12 cellular contexts compared by ENCODE assay signal in the genomic region with DNA sequence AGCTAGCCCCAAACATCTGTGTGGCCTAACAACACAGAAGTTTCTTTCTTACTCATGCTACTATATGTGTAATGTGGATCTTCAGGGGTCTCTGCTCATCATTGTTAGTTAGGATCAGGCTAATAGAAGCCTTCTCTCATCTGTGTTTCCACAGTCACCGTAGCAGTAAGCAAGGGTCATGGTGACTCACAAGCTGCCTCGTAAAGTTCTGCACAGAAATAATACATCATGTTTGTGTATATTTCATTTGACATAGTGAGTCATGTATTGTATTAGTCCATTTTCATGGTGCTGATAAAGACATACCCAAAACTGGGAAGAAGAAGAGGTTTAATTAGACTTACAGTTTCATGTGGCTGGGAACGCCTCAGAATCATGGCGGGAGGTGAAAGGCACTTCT. TPM values are rescaled to one million over a fixed set of nuclear protein-coding genes. Genes with fewer than 3 reads are reported as not detected.
DNase-seq lines count a peak whose midpoint lies in the region; ATAC-seq and TF ChIP-seq lines count a peak whose summit lies in the region.
"Had no signal": no experiment of that assay in that cellular context is flagged by ENCODE, and none has a peak within 500 bp of the region (broad histone marks: within the 10 kb centered on the region; RNA-seq: fewer than 3 reads in every experiment).

No MANE protein-coding gene starts in this region.

- H2BK120ac ChIP-seq in mesenchymal stem cell (ENCODE audit: low read depth, low read length): no peak overlapping the region

- H4K8ac ChIP-seq in mesenchymal stem cell (ENCODE audit: low read length): no peak overlapping the region

- no peaks in the 10 kb centered on the region for H3K9me3 ChIP-seq in mesenchymal stem cell (ENCODE audit: control insufficient read depth, low read length)
- H3K9me3 ChIP-seq: transverse colon had no signal

- H3K4me3 ChIP-seq in BJ (ENCODE audit: low read depth, low read length): no peak overlapping the region
- H3K4me3 ChIP-seq in cardiac fibroblast (replicated peaks in 1 of 2; ENCODE audit: low read depth in 2 of 2, low read length in 2 of 2): no peak overlapping the region
- H3K4me3 ChIP-seq in mesenchymal stem cell (ENCODE audit: insufficient read depth in 1 of 2, low read depth in 1 of 2, low read length in 2 of 2): no peak overlapping the region
- H3K4me3 ChIP-seq: transverse colon had no signal

- H3K4me1 ChIP-seq in mesenchymal stem cell (ENCODE audit: control insufficient read depth, insufficient read depth, low read depth, low read length): no peaks in the 10 kb centered on the region

- no peak overlapping the region for H3K4me2 ChIP-seq in mesenchymal stem cell (ENCODE audit: low read length, poor library complexity, severe bottlenecking)

- no peak overlapping the region for H2BK12ac ChIP-seq in mesenchymal stem cell (ENCODE audit: low read length in 2 of 2)

- H4K91ac ChIP-seq in mesenchymal stem cell (ENCODE audit: low read length): no peak overlapping the region

- H3K27me3 ChIP-seq in BJ (ENCODE audit: control insufficient read depth, insufficient read depth, low read length) (no peaks in the 10 kb centered on the region), mesenchymal stem cell (ENCODE audit: control insufficient read depth in 1 of 2, insufficient read depth in 1 of 2, low read length in 2 of 2) (no peaks in the 10 kb centered on the region)
- H3K27me3 ChIP-seq: transverse colon had no signal

- H3K23ac ChIP-seq in mesenchymal stem cell (ENCODE audit: low read length in 2 of 2): no peak overlapping the region

- DNase-seq in BJ (ENCODE audit: low read depth) (peak; percentile 66), LHCN-M2 (ENCODE audit: low read depth) (peak; percentile 79), cardiac fibroblast (ENCODE audit: low read depth in 2 of 2) (peak; percentile 34 to 68), mesenchymal stem cell (peak; percentile 93), NCI-H2107 treated with DMSO at 0.1 percent for 48 hours (lab: John Stamatoyannopoulos, UW; ENCODE audit: unreplicated experiment) (no peak), DMS 273 (lab: John Stamatoyannopoulos, UW; ENCODE audit: unreplicated experiment) (no peak), NCI-H1694 treated with DMSO at 0.1 percent for 48 hours (lab: John Stamatoyannopoulos, UW) (no peak)
- DNase-seq: activated CD8-positive, alpha-beta memory T cell treated with anti-CD3 and anti-CD28 coated beads, Interleukin-2, amount 10 ng/mL, durations not matched to agents 7 days and 5 days; stimulated activated CD4-positive, alpha-beta T cell treated with anti-CD3 and anti-CD28 coated beads, Interleukin-1b, Interleukin-23, amount 100 ng/mL, for 48 hours; transverse colon had no signal

- no peak overlapping the region for H3K9ac ChIP-seq in mesenchymal stem cell (ENCODE audit: low read length)

- no peak overlapping the region for H2BK5ac ChIP-seq in mesenchymal stem cell (ENCODE audit: low read depth, low read length, poor library complexity, severe bottlenecking)

- no peaks in the 10 kb centered on the region for H3K36me3 ChIP-seq in BJ (ENCODE audit: control insufficient read depth, insufficient read depth, low read length)
- H3K36me3 ChIP-seq in mesenchymal stem cell (ENCODE audit: control insufficient read depth in 1 of 2, insufficient read depth in 2 of 2, low read depth in 1 of 2, low read length in 2 of 2): no peaks in the 10 kb centered on the region
- H3K36me3 ChIP-seq: transverse colon had no signal

- TF ChIP-seq CTCF in BJ (IDR thresholded peaks at IDR 0.05; ENCODE audit: insufficient read depth, low read depth, low read length) (no peak), cardiac fibroblast (IDR thresholded peaks at IDR 0.05; ENCODE audit: low read depth, low read length) (no peak)

- POLR2A ChIA-PET in BJ (lab: Charles Lee): no interaction called here

- no peak for ATAC-seq in HG03521 (IDR thresholded peaks at IDR 0.05; ENCODE audit: unreplicated experiment)
- ATAC-seq: activated CD8-positive, alpha-beta memory T cell treated with anti-CD3 and anti-CD28 coated beads, Interleukin-2, amount 10 ng/mL, durations not matched to agents 7 days and 5 days had no signal

- H3K27ac ChIP-seq in mesenchymal stem cell (ENCODE audit: low read length, poor library complexity, severe bottlenecking): no peak overlapping the region
- H3K27ac ChIP-seq: C4-2B, transverse colon had no signal

- H3K4ac ChIP-seq in mesenchymal stem cell (ENCODE audit: low read depth in 1 of 2, low read length in 2 of 2): no peak overlapping the region

- 24% methylated on average over 3 of the region's 4 CpGs for WGBS in mesenchymal stem cell

- H3K14ac ChIP-seq in mesenchymal stem cell (ENCODE audit: low read length in 2 of 2): no peak overlapping the region

- H3K79me1 ChIP-seq in mesenchymal stem cell (replicated peaks; ENCODE audit: low read length, poor library complexity, severe bottlenecking): peaks cover 3% of the 10 kb centered on the region

- H2AK5ac ChIP-seq in mesenchymal stem cell (ENCODE audit: low read length, severe bottlenecking): no peak overlapping the region

- H2BK15ac ChIP-seq in mesenchymal stem cell (ENCODE audit: low read depth, poor library complexity, severe bottlenecking): no peak overlapping the region

- CTCF ChIA-PET in BJ (lab: Yijun Ruan, JAX): no interaction called here

- no peak overlapping the region for H3K18ac ChIP-seq in mesenchymal stem cell (ENCODE audit: low read depth in 1 of 2, low read length in 2 of 2)

- no peak overlapping the region for H2AFZ ChIP-seq in mesenchymal stem cell (ENCODE audit: low read depth, low read length)

RNA-seq across cellular contexts. Expression of gene SLC4A4, which starts 38.7 kb away (rescaled TPM):
- polyA plus RNA-seq in BJ (2011; rRNA removed): 1.9 and 3.4 TPM in 2 replicates
- 4.7 and 5.5 TPM in 2 replicates for polyA minus RNA-seq in BJ (2011; rRNA and poly(A)+ RNA removed)
- 1.5 and 1.8 TPM in 2 replicates for total RNA-seq in LHCN-M2 (2014; rRNA removed)
- 1.5 TPM for polyA plus RNA-seq in LHCN-M2 (2012)
- polyA plus RNA-seq in mesenchymal stem cell (2013, experiment 1 of 2): 16.9 TPM
- polyA plus RNA-seq in mesenchymal stem cell (2013, experiment 2 of 2): 16.3 TPM

Comparison
In these comparisons a context has a peak if more than half of its experiments do, and no peak if none do; other contexts are left out.
1. DNase-seq: peak in BJ (single experiment), LHCN-M2 (single experiment), cardiac fibroblast (2 of 2) and mesenchymal stem cell (single experiment); none in NCI-H2107 treated with DMSO at 0.1 percent for 48 hours (single experiment), DMS 273 (single experiment) and NCI-H1694 treated with DMSO at 0.1 percent for 48 hours (single experiment).